Comparison of ENCODE assay signal across 1 cellular context in the genomic region with DNA sequence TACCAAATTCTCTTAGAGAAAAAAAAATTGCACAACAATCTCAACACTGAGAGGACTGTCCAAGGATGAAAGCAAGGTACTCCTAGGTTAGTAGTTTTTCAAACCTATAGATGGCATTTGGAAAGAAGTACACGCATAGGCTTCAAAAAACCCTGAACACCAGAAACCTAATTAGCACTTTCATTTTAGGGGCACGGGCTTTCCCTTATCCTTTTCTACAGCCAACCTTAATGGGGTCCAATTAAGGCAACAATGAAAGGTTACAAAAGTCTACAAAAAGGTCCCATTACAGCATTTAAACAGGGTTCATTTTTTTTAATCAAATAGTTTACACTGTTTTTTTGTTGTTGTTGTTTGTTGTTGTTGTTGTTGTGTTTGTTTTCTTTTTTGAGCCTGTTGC.
TF ChIP-seq lines count a peak whose summit lies in the region.

No MANE protein-coding gene starts in this region.

TF ChIP-seq in HCT116, 20 proteins besides CTCF, POLR2A, EP300 and RAD21 (continued from another document):
- no peak for TF ChIP-seq SRF (IDR thresholded peaks at IDR 0.05; ENCODE audit: low read depth)
- TF ChIP-seq EGR1 (IDR thresholded peaks at IDR 0.05; ENCODE audit: low read depth): no peak
- TF ChIP-seq, protein P1, sequence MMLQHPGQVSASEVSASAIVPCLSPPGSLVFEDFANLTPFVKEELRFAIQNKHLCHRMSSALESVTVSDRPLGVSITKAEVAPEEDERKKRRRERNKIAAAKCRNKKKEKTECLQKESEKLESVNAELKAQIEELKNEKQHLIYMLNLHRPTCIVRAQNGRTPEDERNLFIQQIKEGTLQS (IDR thresholded peaks at IDR 0.05): no peak
- no peak for TF ChIP-seq POLR2AphosphoS5 (IDR thresholded peaks at IDR 0.05; ENCODE audit: low read depth, low read length)
- TF ChIP-seq CEBPB (IDR thresholded peaks at IDR 0.05; ENCODE audit: low read depth): no peak
- no peak for TF ChIP-seq CBX3 (IDR thresholded peaks at IDR 0.05; ENCODE audit: low read depth)
- no peak for TF ChIP-seq YY1 (IDR thresholded peaks at IDR 0.05; ENCODE audit: extremely low read depth, insufficient replicate concordance, low read depth, low read length)
- TF ChIP-seq, protein P2, sequence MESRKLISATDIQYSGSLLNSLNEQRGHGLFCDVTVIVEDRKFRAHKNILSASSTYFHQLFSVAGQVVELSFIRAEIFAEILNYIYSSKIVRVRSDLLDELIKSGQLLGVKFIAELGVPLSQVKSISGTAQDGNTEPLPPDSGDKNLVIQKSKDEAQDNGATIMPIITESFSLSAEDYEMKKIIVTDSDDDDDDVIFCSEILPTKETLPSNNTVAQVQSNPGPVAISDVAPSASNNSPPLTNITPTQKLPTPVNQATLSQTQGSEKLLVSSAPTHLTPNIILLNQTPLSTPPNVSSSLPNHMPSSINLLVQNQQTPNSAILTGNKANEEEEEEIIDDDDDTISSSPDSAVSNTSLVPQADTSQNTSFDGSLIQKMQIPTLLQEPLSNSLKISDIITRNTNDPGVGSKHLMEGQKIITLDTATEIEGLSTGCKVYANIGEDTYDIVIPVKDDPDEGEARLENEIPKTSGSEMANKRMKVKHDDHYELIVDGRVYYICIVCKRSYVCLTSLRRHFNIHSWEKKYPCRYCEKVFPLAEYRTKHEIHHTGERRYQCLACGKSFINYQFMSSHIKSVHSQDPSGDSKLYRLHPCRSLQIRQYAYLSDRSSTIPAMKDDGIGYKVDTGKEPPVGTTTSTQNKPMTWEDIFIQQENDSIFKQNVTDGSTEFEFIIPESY (IDR thresholded peaks at IDR 0.05; ENCODE audit: extremely low read depth, insufficient replicate concordance, low read length): no peak
- no peak for TF ChIP-seq FOSL1 (IDR thresholded peaks at IDR 0.05; ENCODE audit: low read depth)
